In the genomic region with DNA sequence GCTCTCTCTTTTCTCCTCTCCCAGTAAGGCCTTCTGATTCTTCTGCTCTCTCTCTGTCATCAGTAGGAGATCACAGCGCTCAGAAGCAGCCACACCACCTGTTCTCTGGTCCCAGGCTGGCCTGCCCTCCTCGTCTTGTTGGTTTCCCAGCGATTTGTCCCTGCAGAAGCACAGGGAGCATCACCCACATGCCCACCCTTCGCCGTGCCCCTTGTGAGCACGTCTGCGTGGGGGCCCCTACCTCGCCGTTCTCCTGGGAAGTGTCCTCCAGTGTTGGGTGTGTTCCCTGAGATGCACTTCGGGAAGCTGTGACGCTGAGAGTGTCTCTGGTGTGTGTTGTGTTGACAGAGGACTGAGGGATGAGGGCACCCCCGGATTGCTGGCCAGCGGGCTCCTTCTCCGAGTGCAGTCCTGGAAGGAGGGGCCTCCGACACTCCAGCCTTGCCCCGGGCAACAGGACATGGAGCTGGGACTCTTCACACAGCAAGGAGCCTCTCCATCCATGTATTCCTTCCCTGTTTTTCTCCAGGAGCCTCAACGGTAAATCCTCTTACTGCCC, we compare ENCODE assay signal across 16 cellular contexts.
DNase-seq lines count a peak whose midpoint lies in the region; ATAC-seq and TF ChIP-seq lines count a peak whose summit lies in the region.
"Had no signal": no experiment of that assay in that cellular context is flagged by ENCODE, and none has a peak within 500 bp of the region (broad histone marks: within the 10 kb centered on the region; RNA-seq: fewer than 3 reads in every experiment).

No MANE protein-coding gene starts in this region.

- no peak for ATAC-seq in GM18511 (IDR thresholded peaks at IDR 0.05; ENCODE audit: unreplicated experiment)
- ATAC-seq: CD8-positive, alpha-beta T cell; HCT116; HepG2 had no signal

- H2AFZ ChIP-seq in neuronal stem cell (ENCODE audit: low read length), result no peak overlapping the region

- no CpG with 5 or more reads among the region's 17 CpGs for WGBS in neuronal stem cell (ENCODE audit: extremely low coverage in 2 of 2, insufficient read length in 2 of 2, insufficient replicate concordance in 1 of 2), 2 donors

- peaks cover 9% of the 10 kb centered on the region for H3K4me1 Mint-ChIP-seq in endothelial cell (ENCODE audit: unreplicated experiment)
- H3K4me1 Mint-ChIP-seq: CD14-positive monocyte had no signal

- no peak overlapping the region for H4K8ac ChIP-seq in neuronal stem cell (ENCODE audit: low read depth, low read length)

- peaks cover 5% of the 10 kb centered on the region for H3K36me3 Mint-ChIP-seq in endothelial cell (ENCODE audit: low read depth, unreplicated experiment)
- H3K36me3 Mint-ChIP-seq: CD14-positive monocyte; CD8-positive, alpha-beta T cell had no signal

- H2BK15ac ChIP-seq in neuronal stem cell (ENCODE audit: low read length), result peak overlapping the region; percentile 59

- no peak overlapping the region for H2AK5ac ChIP-seq in neuronal stem cell (ENCODE audit: low read depth, low read length)

- peak; percentile 21 for DNase-seq in activated effector memory CD4-positive, alpha-beta T cell treated with anti-CD3 and anti-CD28 coated beads, Interleukin-2, amount 50 U/mL, for 16 hours
- no peak for DNase-seq in activated effector memory CD4-positive, alpha-beta T cell treated with Interleukin-2 at 50 U/mL for 16 hours
- DNase-seq in endothelial cell (ENCODE audit: low spot score) (no peak), neuronal stem cell (ENCODE audit: low spot score) (no peak), NCI-H1694 (lab: John Stamatoyannopoulos, UW) (no peak), NCI-H345 (lab: John Stamatoyannopoulos, UW) (no peak)
- DNase-seq: CD8-positive, alpha-beta T cell; COR-L47; DMS153; DMS79 treated with DMSO at 0.1 percent for 48 hours; EL had no signal

- H3K4me3 Mint-ChIP-seq in endothelial cell (ENCODE audit: unreplicated experiment), result no peak overlapping the region
- H3K4me3 Mint-ChIP-seq: CD14-positive monocyte; CD8-positive, alpha-beta T cell had no signal

- no peak overlapping the region for H3K14ac ChIP-seq in neuronal stem cell (ENCODE audit: low read length)

- H2BK5ac ChIP-seq in neuronal stem cell (ENCODE audit: low read length), result no peak overlapping the region

- H3K9me3 ChIP-seq in neuronal stem cell (replicated peaks in 1 of 2; ENCODE audit: control insufficient read depth in 2 of 2, insufficient read depth in 1 of 2, low read depth in 1 of 2, low read length in 2 of 2), result peaks cover 5 to 6% of the 10 kb centered on the region in 2 donors

- H3K27me3 Mint-ChIP-seq in endothelial cell (ENCODE audit: unreplicated experiment), result peaks cover 1% of the 10 kb centered on the region

- H3K4me2 ChIP-seq in neuronal stem cell (ENCODE audit: insufficient read depth, low read length, poor library complexity, severe bottlenecking), result no peak overlapping the region

- H3K9me3 Mint-ChIP-seq in endothelial cell (ENCODE audit: unreplicated experiment), result no peaks in the 10 kb centered on the region
- H3K9me3 Mint-ChIP-seq: CD8-positive, alpha-beta T cell had no signal

- no peaks in the 10 kb centered on the region for H3K36me3 ChIP-seq in neuronal stem cell (replicated peaks in 1 of 2; ENCODE audit: control insufficient read depth in 2 of 2, insufficient read depth in 2 of 2, low read length in 2 of 2)

- H3K18ac ChIP-seq in neuronal stem cell (ENCODE audit: low read length), result peak overlapping the region; percentile 69

- H3K27me3 ChIP-seq in neuronal stem cell (ENCODE audit: control insufficient read depth in 3 of 3, insufficient read depth in 3 of 3, low read depth in 1 of 3, low read length in 3 of 3), result no peaks in the 10 kb centered on the region

- no peak overlapping the region for H3K27ac ChIP-seq in neuronal stem cell (replicated peaks; ENCODE audit: low read length)
- H3K27ac ChIP-seq: 22Rv1 had no signal

- H2BK12ac ChIP-seq in neuronal stem cell (ENCODE audit: low read length), result no peak overlapping the region

- TF ChIP-seq CTCF in endothelial cell (IDR thresholded peaks at IDR 0.05; ENCODE audit: unreplicated experiment), result no peak

- no peaks in the 10 kb centered on the region for H3K79me1 ChIP-seq in neuronal stem cell (ENCODE audit: low read depth, low read length)

- H4K91ac ChIP-seq in neuronal stem cell (ENCODE audit: low read depth, low read length, poor library complexity), result no peak overlapping the region

- H3K27ac Mint-ChIP-seq in endothelial cell (ENCODE audit: unreplicated experiment), result peak overlapping the region; percentile 10
- H3K27ac Mint-ChIP-seq: CD8-positive, alpha-beta T cell had no signal

- no peak overlapping the region for H3K4ac ChIP-seq in neuronal stem cell (ENCODE audit: low read length)

- H3K23ac ChIP-seq in neuronal stem cell (ENCODE audit: low read depth, low read length, poor library complexity), result no peak overlapping the region

- peaks cover 0 to 3% of the 10 kb centered on the region in 2 donors for H3K4me1 ChIP-seq in neuronal stem cell (ENCODE audit: control insufficient read depth in 2 of 2, insufficient read depth in 1 of 2, low read depth in 1 of 2, low read length in 2 of 2)

- H2BK120ac ChIP-seq in neuronal stem cell (ENCODE audit: low read depth, low read length), result no peak overlapping the region

- no peak overlapping the region for H3K9ac ChIP-seq in neuronal stem cell (ENCODE audit: low read depth, low read length, poor library complexity)

- H3K4me3 ChIP-seq in neuronal stem cell (ENCODE audit: low read length in 2 of 2), result no peak overlapping the region
